ENCODE assay signal across 5 cellular contexts in the genomic region with DNA sequence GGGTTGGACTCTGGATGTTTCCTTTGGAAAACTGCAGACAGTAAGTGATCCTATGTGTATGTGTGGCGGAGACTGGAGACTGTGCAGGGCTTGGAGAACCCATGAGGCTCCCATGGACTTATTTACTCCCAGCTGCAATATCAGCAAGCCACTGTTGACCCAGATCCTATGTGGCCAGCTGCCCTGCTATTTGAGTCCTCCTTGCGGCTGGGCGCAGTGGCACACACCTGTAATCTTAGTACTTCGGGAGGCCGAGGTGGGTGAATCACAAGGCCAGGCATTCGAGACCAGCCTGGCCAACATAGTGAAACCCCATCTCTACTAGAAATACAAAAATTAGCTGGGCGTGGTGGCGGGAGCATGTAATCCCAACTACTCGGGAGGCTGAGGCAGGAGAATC.
"Had no signal": no experiment of that assay in that cellular context is flagged by ENCODE, and none has a peak within 500 bp of the region (broad histone marks: within the 10 kb centered on the region; RNA-seq: fewer than 3 reads in every experiment).

No MANE protein-coding gene starts in this region.

- DNase-seq: IMR-90, KBM-7, KG1 had no signal

- ATAC-seq: HepG2, K562 had no signal
